In genomic region chr1:150874455-150875196, GRCh38 we compare ENCODE assay signal across 9 cellular contexts. TPM values are rescaled to one million over a fixed set of nuclear protein-coding genes. Genes with fewer than 3 reads are reported as not detected.
DNase-seq lines count a peak whose midpoint lies in the region; ATAC-seq, FAIRE-seq and TF ChIP-seq lines count a peak whose summit lies in the region.
"Had no signal": no experiment of that assay in that cellular context is flagged by ENCODE, and none has a peak within 500 bp of the region (broad histone marks: within the 10 kb centered on the region; RNA-seq: fewer than 3 reads in every experiment).

No MANE protein-coding gene starts in this region.

- H3K4me1 Mint-ChIP-seq in natural killer cell treated with Interleukin-12 subunit alpha and Interleukin-12 subunit beta and Interleukin-15 and Interleukin-18, amount 100 ng/mL, for 72 hours (ENCODE audit: low read depth in 2 of 2), result peaks cover 16 to 20% of the 10 kb centered on the region in 2 donors

- H3K9me3 Mint-ChIP-seq in natural killer cell treated with Interleukin-12 subunit alpha and Interleukin-12 subunit beta and Interleukin-15 and Interleukin-18, amount 100 ng/mL, for 72 hours, result no peaks in the 10 kb centered on the region

- ATAC-seq in natural killer cell treated with Interleukin-12 subunit alpha and Interleukin-12 subunit beta and Interleukin-15 and Interleukin-18, amount 100 ng/mL, for 72 hours, result no peak
- ATAC-seq in GM21529 (IDR thresholded peaks at IDR 0.05; ENCODE audit: unreplicated experiment) (no peak), GM21447 (IDR thresholded peaks at IDR 0.05; ENCODE audit: unreplicated experiment) (no peak)

- 39 to 51% (median 45%) methylated on average over 7 of the region's 7 CpGs for WGBS in small intestine, 3 donors

- H3K27me3 ChIP-seq in KMS-11 (ENCODE audit: insufficient read depth, low read depth) (no peaks in the 10 kb centered on the region), small intestine (ENCODE audit: control insufficient read depth in 2 of 2, insufficient read depth in 2 of 2, low read length in 2 of 2) (no peaks in the 10 kb centered on the region)

- H3K9ac ChIP-seq in KMS-11, result peak overlapping the region; percentile 61; the same call in 1 of the 2 replicates

- DNase-seq in AG09319 (ENCODE audit: extremely low read depth, low read depth) (peak; percentile 27), small intestine (no peak)
- DNase-seq in natural killer cell treated with Interleukin-12 subunit alpha and Interleukin-12 subunit beta and Interleukin-15 and Interleukin-18, amount 100 ng/mL, for 72 hours (ENCODE audit: low spot score), result no peak
- no peak for DNase-seq in activated CD8-positive, alpha-beta memory T cell treated with anti-CD3 and anti-CD28 coated beads, Interleukin-2, amount 50 U/mL, for 4 hours

- H3K27ac Mint-ChIP-seq in natural killer cell treated with Interleukin-12 subunit alpha and Interleukin-12 subunit beta and Interleukin-15 and Interleukin-18, amount 100 ng/mL, for 72 hours, result peak overlapping the region; percentile 74 to 93

- peak overlapping the region; percentile 77; the same call in 1 of the 2 replicates for H2AFZ ChIP-seq in KMS-11 (ENCODE audit: low read depth)

- peak overlapping the region; percentile 84 for H3K4me2 ChIP-seq in KMS-11

- no peaks in the 10 kb centered on the region for H3K27me3 Mint-ChIP-seq in natural killer cell treated with Interleukin-12 subunit alpha and Interleukin-12 subunit beta and Interleukin-15 and Interleukin-18, amount 100 ng/mL, for 72 hours

- H3K27ac ChIP-seq in KMS-11, result no peak overlapping the region
- H3K27ac ChIP-seq in cingulate gyrus (ENCODE audit: low read depth, low read length), result peak overlapping the region; percentile 25
- peak overlapping the region in 1 of 2 donors; percentile 18 for H3K27ac ChIP-seq in small intestine (ENCODE audit: low read depth in 1 of 2, low read length in 1 of 2)

- no peak for FAIRE-seq in small intestine (lab: Jason Lieb, UNC)

- H3K4me3 Mint-ChIP-seq in natural killer cell treated with Interleukin-12 subunit alpha and Interleukin-12 subunit beta and Interleukin-15 and Interleukin-18, amount 100 ng/mL, for 72 hours, result peak overlapping the region; percentile 93

- H3K79me2 ChIP-seq in KMS-11 (ENCODE audit: insufficient read depth, low read depth), result peaks cover 43% of the 10 kb centered on the region

- no peaks in the 10 kb centered on the region for H3K9me3 ChIP-seq in small intestine (ENCODE audit: control insufficient read depth, low read depth)

- H3K36me3 Mint-ChIP-seq in natural killer cell treated with Interleukin-12 subunit alpha and Interleukin-12 subunit beta and Interleukin-15 and Interleukin-18, amount 100 ng/mL, for 72 hours, result no peaks in the 10 kb centered on the region

- H3K4me1 ChIP-seq in KMS-11 (ENCODE audit: low read depth, poor library complexity, severe bottlenecking) (peaks cover 29% of the 10 kb centered on the region), small intestine (ENCODE audit: control insufficient read depth in 2 of 2, insufficient read depth in 1 of 2, low read depth in 1 of 2, low read length in 1 of 2) (peaks cover 0 to 3% of the 10 kb centered on the region in 2 donors)

- H3K4me3 ChIP-seq in KMS-11 (IDR thresholded peaks at IDR 0.05; ENCODE audit: insufficient read depth, low read depth, low read length) (no peak overlapping the region), small intestine (ENCODE audit: low read depth in 1 of 2, low read length in 2 of 2) (no peak overlapping the region)

- peaks cover 3% of the 10 kb centered on the region for H4K20me1 ChIP-seq in KMS-11 (ENCODE audit: insufficient read depth)

- H3K36me3 ChIP-seq in KMS-11 (ENCODE audit: insufficient read depth) (no peaks in the 10 kb centered on the region), small intestine (ENCODE audit: control insufficient read depth in 2 of 2, insufficient read depth in 2 of 2, low read length in 2 of 2) (no peaks in the 10 kb centered on the region)

- TF ChIP-seq CTCF in AG09319 (IDR thresholded peaks at IDR 0.05; ENCODE audit: low read depth, low read length) (no peak), KMS-11 (conservative IDR thresholded peaks at IDR 0.05; ENCODE audit: low read depth, low read length) (no peak)

RNA-seq across cellular contexts. Expression of gene ARNT, which starts 1.8 kb away (rescaled TPM):
- 10 to 100 TPM; 38.5 to 40.0 TPM for total RNA-seq in natural killer cell treated with Interleukin-12 subunit alpha and Interleukin-12 subunit beta and Interleukin-15 and Interleukin-18, amount 100 ng/mL, for 72 hours
- polyA plus RNA-seq in small intestine, result 10 to 100 TPM; 14.3 to 15.9 (median 14.9) TPM

RNA-seq across cellular contexts. Expression of gene CTXND2, which starts 12.3 kb away (rescaled TPM):
- not detected for total RNA-seq in natural killer cell treated with Interleukin-12 subunit alpha and Interleukin-12 subunit beta and Interleukin-15 and Interleukin-18, amount 100 ng/mL, for 72 hours
- polyA plus RNA-seq in small intestine, result not detected
- total RNA-seq: T-helper 2 cell treated with Interferon-gamma antibody and Interleukin-4, amounts not matched to agents 100 ng/mL and 5 ng/mL, for 36 hours had no signal

RNA-seq across cellular contexts. Expression of gene SETDB1, which starts 51.5 kb away (rescaled TPM):
- 10 to 100 TPM; 57.8 to 73.6 TPM for total RNA-seq in natural killer cell treated with Interleukin-12 subunit alpha and Interleukin-12 subunit beta and Interleukin-15 and Interleukin-18, amount 100 ng/mL, for 72 hours
- 10 to 100 TPM; 12.7 to 20.4 (median 18.4) TPM for polyA plus RNA-seq in small intestine
